Comparison of ENCODE assay signal across 23 cellular contexts in the genomic region with DNA sequence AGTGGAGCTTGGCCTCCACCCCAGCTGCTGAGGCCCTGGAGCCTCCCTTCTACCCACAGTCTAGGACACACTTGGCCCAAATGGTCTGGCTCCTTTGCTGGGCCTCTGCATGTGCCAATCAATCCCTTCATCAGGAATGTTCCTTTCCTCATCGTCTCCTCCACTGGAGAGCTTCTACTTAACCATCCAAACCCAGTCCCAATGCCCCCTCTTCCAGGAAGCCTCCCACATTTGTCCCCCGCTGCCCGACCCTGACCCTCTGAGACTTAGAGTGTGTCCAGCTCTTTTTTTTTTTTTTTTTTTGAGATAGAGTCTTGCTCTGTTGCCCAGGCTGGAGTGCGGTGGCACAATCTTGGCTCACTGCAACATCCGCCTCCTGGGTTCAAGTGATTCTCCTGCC. TPM values are rescaled to one million over a fixed set of nuclear protein-coding genes. Genes with fewer than 3 reads are reported as not detected.
"Had no signal": no experiment of that assay in that cellular context is flagged by ENCODE, and none has a peak within 500 bp of the region (broad histone marks: within the 10 kb centered on the region; RNA-seq: fewer than 3 reads in every experiment).

No MANE protein-coding gene starts in this region.

- FAIRE-seq: endothelial cell of umbilical vein, keratinocyte, small intestine had no signal

- H3K27ac ChIP-seq: coronary artery, esophagus squamous epithelium, prostate gland, suprapubic skin had no signal

- H3K4me3 Mint-ChIP-seq: central memory CD8-positive, alpha-beta T cell had no signal

- H3K27me3 Mint-ChIP-seq: central memory CD8-positive, alpha-beta T cell; naive thymus-derived CD4-positive, alpha-beta T cell had no signal

- H3K9me3 ChIP-seq: esophagus squamous epithelium, mucosa of descending colon, prostate gland, suprapubic skin had no signal

- H3K9me3 Mint-ChIP-seq: central memory CD8-positive, alpha-beta T cell had no signal

- DNase-seq: activated CD4-positive, CD25-positive, alpha-beta regulatory T cell treated with anti-CD3 and anti-CD28 coated beads, Interleukin-2, amount 50 U/mL, for 72 hours; amygdala; effector CD4-positive, alpha-beta T cell; esophagus squamous epithelium; hippocampal formation; mucosa of descending colon; naive thymus-derived CD4-positive, alpha-beta T cell; occipital lobe; right cardiac atrium; small intestine; stimulated activated CD4-positive, alpha-beta T cell treated with anti-CD3 and anti-CD28 coated beads, Interleukin-4, amount 100 ng/mL, for 24 hours; stimulated activated naive CD4-positive, alpha-beta T cell treated with Interleukin-2 at 50 U/mL for 16 hours; trophoblast cell had no signal

- ATAC-seq: left lobe of liver; mucosa of descending colon; naive thymus-derived CD4-positive, alpha-beta T cell; right cardiac atrium had no signal

- H3K4me3 ChIP-seq: coronary artery, esophagus squamous epithelium, mucosa of descending colon, prostate gland, suprapubic skin had no signal

- H3K27me3 ChIP-seq: esophagus squamous epithelium, suprapubic skin had no signal

- H3K4me1 ChIP-seq: prostate gland had no signal

RNA-seq across cellular contexts. Expression of a gene that starts 16.4 kb away (rescaled TPM):
- total RNA-seq: endothelial cell of umbilical vein, fibroblast of villous mesenchyme, glomerular endothelial cell, occipital lobe had no signal
- polyA plus RNA-seq: keratinocyte had no signal

RNA-seq across cellular contexts. Expression of a gene that starts 51.1 kb away (rescaled TPM):
- total RNA-seq: endothelial cell of umbilical vein; fibroblast of villous mesenchyme; glomerular endothelial cell; lung microvascular endothelial cell; naive thymus-derived CD4-positive, alpha-beta T cell; occipital lobe; right cardiac atrium had no signal
- polyA plus RNA-seq: endothelial cell of umbilical vein; keratinocyte; naive thymus-derived CD4-positive, alpha-beta T cell; right cardiac atrium had no signal
